8 cellular contexts compared by ENCODE assay signal in genomic region chr5:155727512-155728145, GRCh38.
A peak's percentile ranks its signal among the peaks of the same experiment; 100 is the strongest.
DNase-seq lines count a peak whose midpoint lies in the region; ATAC-seq and TF ChIP-seq lines count a peak whose summit lies in the region.

No MANE protein-coding gene starts in this region.

- H3K27ac ChIP-seq in GM23338 (ENCODE audit: low read depth), result no peak overlapping the region
- no peak overlapping the region for H3K27ac ChIP-seq in mammary epithelial cell (ENCODE audit: insufficient read depth, low read depth, low read length)

- WGBS in mammary epithelial cell (ENCODE audit: low coverage, missing lambda C conversion rate), result 7% methylated on average over 21 of the region's 36 CpGs

- intact Hi-C loops in mammary epithelial cell (cut with micrococcal nuclease), result no loop called here

- CTCF ChIA-PET in mammary epithelial cell (lab: Charles Lee; ENCODE audit: low non-redundant PET), result no interaction called here

- H3F3A ChIP-seq in GM23338 (replicated peaks; ENCODE audit: low read depth), result no peaks in the 10 kb centered on the region

- H3K4me3 ChIP-seq in GM23338 (peak overlapping the region; percentile 89), mammary epithelial cell (replicated peaks in 1 of 3; ENCODE audit: insufficient read depth in 1 of 3, low read depth in 2 of 3, low read length in 3 of 3) (peak overlapping the region; percentile 7 to 49 (median 37))

- H3K4me1 Mint-ChIP-seq in GM23338, result peaks cover 6% of the 10 kb centered on the region
- peaks cover 0 to 15% of the 10 kb centered on the region in 2 donors for H3K4me1 Mint-ChIP-seq in immature natural killer cell
- no peaks in the 10 kb centered on the region for H3K4me1 Mint-ChIP-seq in activated T-cell treated with anti-CD3 and anti-CD28 coated beads, Interleukin-2, amount 50 U/mL, for 24 hours (ENCODE audit: low read depth)

- H3K27me3 ChIP-seq in GM23338 (ENCODE audit: insufficient read depth), result peaks cover 87% of the 10 kb centered on the region
- peaks cover 29% of the 10 kb centered on the region for H3K27me3 ChIP-seq in mammary epithelial cell (ENCODE audit: insufficient read depth, low read length)

- no peaks in the 10 kb centered on the region for H3K9me2 ChIP-seq in GM23338 (ENCODE audit: insufficient read depth)

- BruUV-seq in mammary epithelial cell (replicated peaks; lab: Mats Ljungman, UMichigan), result no TSS peak

- H3K4me3 Mint-ChIP-seq in GM23338 (peak overlapping the region; percentile 71), immature natural killer cell (peak overlapping the region in 4 of 5 donors; percentile 40 to 76 (median 61))
- H3K4me3 Mint-ChIP-seq in activated T-cell treated with anti-CD3 and anti-CD28 coated beads, Interleukin-2, amount 50 U/mL, for 24 hours, result no peak overlapping the region

- in situ Hi-C loops in mammary epithelial cell (cut with MboI; ENCODE audit: low sequenced_read_pairs in 2 of 2), result no loop called here
- in situ Hi-C loops in GM13976 (cut with MboI; ENCODE audit: low sequenced_read_pairs, unreplicated experiment), result no loop called here

- ATAC-seq in GM23338 (peak; percentile 19), HG03457 (IDR thresholded peaks at IDR 0.05; ENCODE audit: unreplicated experiment) (no peak)

- dilution Hi-C loops in mammary epithelial cell (cut with HindIII; ENCODE audit: low sequenced_read_pairs), result no loop called here

- H3K79me2 ChIP-seq in GM23338 (replicated peaks; ENCODE audit: insufficient read depth), result no peaks in the 10 kb centered on the region
- no peaks in the 10 kb centered on the region for H3K79me2 ChIP-seq in mammary epithelial cell (ENCODE audit: insufficient read depth, low read length)

- H2AFZ ChIP-seq in GM23338 (peak overlapping the region; percentile 100), mammary epithelial cell (ENCODE audit: low read depth, low read length) (peak overlapping the region; percentile 50)

- peaks cover 5% of the 10 kb centered on the region; the same call in 1 of the 2 replicates for H4K20me1 ChIP-seq in GM23338 (replicated peaks; ENCODE audit: insufficient read depth)
- H4K20me1 ChIP-seq in mammary epithelial cell (ENCODE audit: insufficient read depth, low read length), result no peaks in the 10 kb centered on the region

- H3K27me3 Mint-ChIP-seq in GM23338 (ENCODE audit: insufficient read depth, low read depth, poor library complexity) (peaks cover 56% of the 10 kb centered on the region), immature natural killer cell (ENCODE audit: low read depth in 3 of 3) (peaks cover 0 to 25% (median 9%) of the 10 kb centered on the region in 3 donors)
- H3K27me3 Mint-ChIP-seq in activated T-cell treated with anti-CD3 and anti-CD28 coated beads, Interleukin-2, amount 50 U/mL, for 24 hours, result peaks cover 81% of the 10 kb centered on the region

- H3K36me3 ChIP-seq in GM23338 (ENCODE audit: insufficient read depth), result no peaks in the 10 kb centered on the region
- H3K36me3 ChIP-seq in mammary epithelial cell (ENCODE audit: insufficient read depth, low read length), result no peaks in the 10 kb centered on the region

- no peaks in the 10 kb centered on the region for H3K9me3 ChIP-seq in mammary epithelial cell (replicated peaks; ENCODE audit: insufficient read depth, low read length)

- H3K4me1 ChIP-seq in GM23338 (ENCODE audit: insufficient read depth) (peaks cover 5% of the 10 kb centered on the region), mammary epithelial cell (ENCODE audit: insufficient read depth, low read length) (peaks cover 8% of the 10 kb centered on the region)

- DNase-seq in GM23338 (ENCODE audit: low spot score) (peak; percentile 56), mammary epithelial cell (peak; percentile 3), immature natural killer cell (no peak), retina (peak; percentile 74), GM13976 (ENCODE audit: low spot score) (no peak), AG08395 (ENCODE audit: low spot score) (no peak)
- DNase-seq in activated T-cell treated with anti-CD3 and anti-CD28 coated beads, Interleukin-2, amount 50 U/mL, for 24 hours, result no peak

- TF ChIP-seq CTCF in GM23338 (conservative IDR thresholded peaks at IDR 0.05; ENCODE audit: low read depth in 2 of 2) (no peak), mammary epithelial cell (conservative IDR thresholded peaks at IDR 0.05 in 1 of 2, IDR thresholded peaks at IDR 0.05 in 1 of 2; ENCODE audit: extremely low read depth in 1 of 2, insufficient read depth in 1 of 2, low read depth in 1 of 2, low read length in 2 of 2) (no peak), GM13976 (IDR thresholded peaks at IDR 0.05; ENCODE audit: borderline replicate concordance, control extremely low read depth, extremely low read depth, insufficient read depth, missing control alignments) (no peak)

- no peak overlapping the region for H3K9ac ChIP-seq in mammary epithelial cell (ENCODE audit: insufficient read depth, low read length)

- H3K36me3 Mint-ChIP-seq in GM23338 (ENCODE audit: low read depth), result no peaks in the 10 kb centered on the region
- no peaks in the 10 kb centered on the region for H3K36me3 Mint-ChIP-seq in immature natural killer cell
- H3K36me3 Mint-ChIP-seq in activated T-cell treated with anti-CD3 and anti-CD28 coated beads, Interleukin-2, amount 50 U/mL, for 24 hours (ENCODE audit: low read depth), result no peaks in the 10 kb centered on the region

- peaks cover 2% of the 10 kb centered on the region; the same call in 1 of the 3 replicates for H3K9me3 Mint-ChIP-seq in GM23338
- H3K9me3 Mint-ChIP-seq in immature natural killer cell, result peaks cover 0 to 24% (median 0%) of the 10 kb centered on the region in 6 donors
- H3K9me3 Mint-ChIP-seq in activated T-cell treated with anti-CD3 and anti-CD28 coated beads, Interleukin-2, amount 50 U/mL, for 24 hours, result no peaks in the 10 kb centered on the region

- peak overlapping the region; percentile 97 for H3K4me2 ChIP-seq in GM23338
- peak overlapping the region; percentile 79 for H3K4me2 ChIP-seq in mammary epithelial cell (ENCODE audit: insufficient read depth, low read depth, low read length)

- H3K27ac Mint-ChIP-seq in GM23338, result no peak overlapping the region
- H3K27ac Mint-ChIP-seq in immature natural killer cell, result no peak overlapping the region
- no peak overlapping the region for H3K27ac Mint-ChIP-seq in activated T-cell treated with anti-CD3 and anti-CD28 coated beads, Interleukin-2, amount 50 U/mL, for 24 hours

TF ChIP-seq in GM23338, 12 proteins besides CTCF, POLR2A, EP300 and RAD21:
- TF ChIP-seq EZH2 (IDR thresholded peaks at IDR 0.05; ENCODE audit: low read depth, unreplicated experiment), result peak; percentile 46
- no peak for TF ChIP-seq NANOG (IDR thresholded peaks at IDR 0.05; ENCODE audit: borderline replicate concordance)

Comparison
In these comparisons a context has a peak if more than half of its experiments do, and no peak if none do; other contexts are left out.
1. DNase-seq: peak in GM23338 (single experiment), mammary epithelial cell (single experiment) and retina (single experiment); none in immature natural killer cell (0 of 3), activated T-cell treated with anti-CD3 and anti-CD28 coated beads, Interleukin-2, amount 50 U/mL, for 24 hours (single experiment), GM13976 (single experiment) and AG08395 (single experiment).